Comparison of ENCODE assay signal across 8 cellular contexts in genomic region chr3:171457263-171458055, GRCh38. TPM values are rescaled to one million over a fixed set of nuclear protein-coding genes. Genes with fewer than 3 reads are reported as not detected.
DNase-seq lines count a peak whose midpoint lies in the region; FAIRE-seq and TF ChIP-seq lines count a peak whose summit lies in the region.

No MANE protein-coding gene starts in this region.

- TF ChIP-seq POLR2A in stomach (IDR thresholded peaks at IDR 0.05), result no peak

- no peak overlapping the region for H3K9ac ChIP-seq in kidney (ENCODE audit: low read length in 2 of 2)

- CTCF ChIA-PET in activated CD4-positive, alpha-beta T cell treated with anti-CD3 and anti-CD28 coated beads, Interleukin-2, amount 10 ng/mL, durations not matched to agents 7 days and 5 days (lab: Charles Lee), result interaction anchor here (0.6 kb wide), 1 partner anchor 526 kb away, joined by 4 read pairs; no protein-coding TSS in a partner anchor

- peaks cover 4% of the 10 kb centered on the region for H3K36me3 Mint-ChIP-seq in activated CD4-positive, alpha-beta T cell treated with anti-CD3 and anti-CD28 coated beads, Interleukin-2, amount 10 ng/mL, durations not matched to agents 7 days and 5 days (ENCODE audit: low read depth)

- TF ChIP-seq EP300 in stomach (IDR thresholded peaks at IDR 0.05), result no peak

- no peaks in the 10 kb centered on the region for H3K27me3 Mint-ChIP-seq in activated CD4-positive, alpha-beta T cell treated with anti-CD3 and anti-CD28 coated beads, Interleukin-2, amount 10 ng/mL, durations not matched to agents 7 days and 5 days

- H3K9me3 Mint-ChIP-seq in activated CD4-positive, alpha-beta T cell treated with anti-CD3 and anti-CD28 coated beads, Interleukin-2, amount 10 ng/mL, durations not matched to agents 7 days and 5 days, result no peaks in the 10 kb centered on the region

- peaks cover 39% of the 10 kb centered on the region for H3K4me1 Mint-ChIP-seq in activated CD4-positive, alpha-beta T cell treated with anti-CD3 and anti-CD28 coated beads, Interleukin-2, amount 10 ng/mL, durations not matched to agents 7 days and 5 days

- WGBS in stomach, 5 donors, result 28 to 39% (median 29%) methylated on average over 10 of the region's 10 CpGs

- H3K9me3 ChIP-seq in kidney (ENCODE audit: control insufficient read depth in 1 of 2, low read length in 2 of 2) (no peaks in the 10 kb centered on the region), stomach (no peaks in the 10 kb centered on the region)

- H3K27ac ChIP-seq in kidney (ENCODE audit: low read depth in 2 of 2, low read length in 2 of 2) (peak overlapping the region in 1 of 2 donors; percentile 14), stomach (peak overlapping the region; percentile 28 to 89 (median 86))

- POLR2A ChIA-PET in activated CD4-positive, alpha-beta T cell treated with anti-CD3 and anti-CD28 coated beads, Interleukin-2, amount 10 ng/mL, durations not matched to agents 7 days and 5 days (lab: Charles Lee), result no interaction called here

- DNase-seq in activated CD4-positive, alpha-beta T cell treated with anti-CD3 and anti-CD28 coated beads, Interleukin-2, amount 10 ng/mL, durations not matched to agents 7 days and 5 days, result peak; percentile 20
- no peak for DNase-seq in activated CD4-positive, alpha-beta T cell treated with anti-CD3 and anti-CD28 coated beads for 48 hours
- DNase-seq in astrocyte of the spinal cord (ENCODE audit: low read depth, low spot score) (no peak), kidney (no peak), stomach (no peak), NCI-H146 (lab: John Stamatoyannopoulos, UW) (no peak), ACHN (no peak), mucosa of gallbladder (ENCODE audit: low spot score) (no peak)

- H3K27ac Mint-ChIP-seq in activated CD4-positive, alpha-beta T cell treated with anti-CD3 and anti-CD28 coated beads, Interleukin-2, amount 10 ng/mL, durations not matched to agents 7 days and 5 days, result peak overlapping the region; percentile 94

- H3K27me3 ChIP-seq in stomach, result no peaks in the 10 kb centered on the region

- no peaks in the 10 kb centered on the region for H3K36me3 ChIP-seq in kidney (ENCODE audit: control insufficient read depth in 1 of 2, insufficient read depth in 2 of 2, low read length in 2 of 2)
- H3K36me3 ChIP-seq in stomach, result no peaks in the 10 kb centered on the region

- in situ Hi-C loops in astrocyte of the spinal cord (cut with HindIII; ENCODE audit: low sequenced_read_pairs) (no loop called here), ACHN (cut with HindIII; ENCODE audit: low pct_ligation_motif_present, low pct_unique_long_range_greater_than_20kb, low sequenced_read_pairs) (no loop called here)

- peak overlapping the region; percentile 95 for H3K4me3 Mint-ChIP-seq in activated CD4-positive, alpha-beta T cell treated with anti-CD3 and anti-CD28 coated beads, Interleukin-2, amount 10 ng/mL, durations not matched to agents 7 days and 5 days

- intact Hi-C loops in kidney (cut with DNase I) (no loop called here), stomach (cut with DNase I; ENCODE audit: low total_unique reads) (no loop called here)

- peaks cover 14 to 20% of the 10 kb centered on the region in 2 donors for H3K4me1 ChIP-seq in kidney (ENCODE audit: control insufficient read depth in 1 of 2, insufficient read depth in 1 of 2, low read depth in 1 of 2, low read length in 2 of 2)
- peaks cover 11 to 59% (median 37%) of the 10 kb centered on the region in 4 donors for H3K4me1 ChIP-seq in stomach

- H3K4me3 ChIP-seq in astrocyte of the spinal cord (ENCODE audit: low read depth, low read length) (peak overlapping the region; percentile 74), kidney (ENCODE audit: low read length in 2 of 2) (peak overlapping the region; percentile 11 to 78), stomach (peak overlapping the region; percentile 80 to 97 (median 84))

- no peak for FAIRE-seq in kidney (lab: Jason Lieb, UNC)

- TF ChIP-seq CTCF in astrocyte of the spinal cord (IDR thresholded peaks at IDR 0.05; ENCODE audit: low read depth, low read length) (no peak), kidney (IDR thresholded peaks at IDR 0.05; ENCODE audit: borderline replicate concordance, extremely low read depth, insufficient read depth) (no peak), stomach (IDR thresholded peaks at IDR 0.05) (no peak)

RNA-seq across cellular contexts. Expression of gene TNIK, which starts 2.7 kb away (rescaled TPM):
- 10 to 100 TPM; 55.2 to 56.9 TPM for total RNA-seq in activated CD4-positive, alpha-beta T cell treated with anti-CD3 and anti-CD28 coated beads, Interleukin-2, amount 10 ng/mL, durations not matched to agents 7 days and 5 days
- total RNA-seq in kidney (48.9 TPM), stomach (10 to 100 TPM in 4 of 5 donors, 1 to 10 TPM in 1; 2.9 to 40.2 (median 19.6) TPM), mucosa of gallbladder (33.9 TPM)
- polyA plus RNA-seq in kidney (ENCODE audit: insufficient read depth, low read depth, low replicate concordance) (3.6 TPM), stomach (1 to 10 TPM; 2.1 to 3.8 (median 3.4) TPM)
